8 cellular contexts compared by ENCODE assay signal in genomic region chr9:114619205-114619758, GRCh38. TPM values are rescaled to one million over a fixed set of nuclear protein-coding genes. Genes with fewer than 3 reads are reported as not detected.
DNase-seq lines count a peak whose midpoint lies in the region; ATAC-seq and TF ChIP-seq lines count a peak whose summit lies in the region.

No MANE protein-coding gene starts in this region.

- H3K27ac Mint-ChIP-seq in activated CD4-positive, alpha-beta T cell treated with anti-CD3 and anti-CD28 coated beads, Interleukin-2, amount 10 ng/mL, durations not matched to agents 7 days and 5 days, result peak overlapping the region; percentile 93

- H3K27ac ChIP-seq in esophagus muscularis mucosa (replicated peaks in 1 of 4) (peak overlapping the region in 3 of 4 donors; percentile 25 to 27 (median 26)), RWPE1 (no peak overlapping the region)

- peak; percentile 24 for DNase-seq in activated CD4-positive, alpha-beta T cell treated with anti-CD3 and anti-CD28 coated beads, Interleukin-2, amount 10 ng/mL, durations not matched to agents 7 days and 5 days
- no peak for DNase-seq in activated CD4-positive, alpha-beta T cell treated with anti-CD3 and anti-CD28 coated beads, Interleukin-2, amount 50 U/mL, for 1 hour
- DNase-seq in esophagus muscularis mucosa (ENCODE audit: extremely low spot score) (no peak), superior temporal gyrus (ENCODE audit: extremely low spot score) (peak; percentile 72), RWPE1 (ENCODE audit: low spot score) (no peak), NCI-H1048 (lab: John Stamatoyannopoulos, UW) (no peak)
- DNase-seq in activated CD8-positive, alpha-beta memory T cell treated with anti-CD3 and anti-CD28 coated beads for 24 hours, result no peak

- POLR2A ChIA-PET in activated CD4-positive, alpha-beta T cell treated with anti-CD3 and anti-CD28 coated beads, Interleukin-2, amount 10 ng/mL, durations not matched to agents 7 days and 5 days (lab: Charles Lee), result no interaction called here
- POLR2A ChIA-PET in RWPE1 (lab: Yijun Ruan, JAX; ENCODE audit: low non-redundant PET), result interaction anchor here (0.7 kb wide), 1 partner anchor 41 kb away, joined by 3 read pairs; no protein-coding TSS in a partner anchor

- peaks cover 0 to 43% (median 14%) of the 10 kb centered on the region in 4 donors for H3K36me3 ChIP-seq in esophagus muscularis mucosa

- no peaks in the 10 kb centered on the region for H3K9me3 Mint-ChIP-seq in activated CD4-positive, alpha-beta T cell treated with anti-CD3 and anti-CD28 coated beads, Interleukin-2, amount 10 ng/mL, durations not matched to agents 7 days and 5 days

- H3K36me3 Mint-ChIP-seq in activated CD4-positive, alpha-beta T cell treated with anti-CD3 and anti-CD28 coated beads, Interleukin-2, amount 10 ng/mL, durations not matched to agents 7 days and 5 days (ENCODE audit: low read depth), result peaks cover 54% of the 10 kb centered on the region

- CTCF ChIA-PET in activated CD4-positive, alpha-beta T cell treated with anti-CD3 and anti-CD28 coated beads, Interleukin-2, amount 10 ng/mL, durations not matched to agents 7 days and 5 days (lab: Charles Lee), result interaction anchor here (0.6 to 0.9 kb wide), 2 partner anchors 20 to 26 kb away, joined by 3 to 5 read pairs; no protein-coding TSS in a partner anchor
- CTCF ChIA-PET in RWPE1 (lab: Yijun Ruan, JAX), result no interaction called here

- no peaks in the 10 kb centered on the region for H3K9me3 ChIP-seq in esophagus muscularis mucosa

- H3K4me1 Mint-ChIP-seq in activated CD4-positive, alpha-beta T cell treated with anti-CD3 and anti-CD28 coated beads, Interleukin-2, amount 10 ng/mL, durations not matched to agents 7 days and 5 days, result peaks cover 43% of the 10 kb centered on the region

- TF ChIP-seq EP300 in esophagus muscularis mucosa (IDR thresholded peaks at IDR 0.05), result no peak

- peak overlapping the region in 1 of 4 donors; percentile 35 for H3K4me3 ChIP-seq in esophagus muscularis mucosa

- 87% methylated on average over 13 of the region's 13 CpGs for WGBS in esophagus muscularis mucosa

- H3K4me1 ChIP-seq in esophagus muscularis mucosa, result peaks cover 0 to 35% (median 29%) of the 10 kb centered on the region in 4 donors

- peak overlapping the region; percentile 73 for H3K4me3 Mint-ChIP-seq in activated CD4-positive, alpha-beta T cell treated with anti-CD3 and anti-CD28 coated beads, Interleukin-2, amount 10 ng/mL, durations not matched to agents 7 days and 5 days

- peak; percentile 46 for ATAC-seq in HG03439 (IDR thresholded peaks at IDR 0.05; ENCODE audit: unreplicated experiment)

- TF ChIP-seq POLR2A in esophagus muscularis mucosa (IDR thresholded peaks at IDR 0.05; ENCODE audit: low read depth), result no peak

- no peaks in the 10 kb centered on the region for H3K27me3 Mint-ChIP-seq in activated CD4-positive, alpha-beta T cell treated with anti-CD3 and anti-CD28 coated beads, Interleukin-2, amount 10 ng/mL, durations not matched to agents 7 days and 5 days

- H3K27me3 ChIP-seq in esophagus muscularis mucosa, result no peaks in the 10 kb centered on the region

- intact Hi-C loops in esophagus muscularis mucosa (cut with DNase I), result loop anchor here (10.0 kb wide), 1 partner anchor 114 kb away; the partner anchor contains the start of gene WHRN

- TF ChIP-seq CTCF in esophagus muscularis mucosa (IDR thresholded peaks at IDR 0.05) (no peak), RWPE1 (conservative IDR thresholded peaks at IDR 0.05; ENCODE audit: low read depth) (no peak)

RNA-seq across cellular contexts. Expression of gene TMEM268, which starts 8.2 kb away (rescaled TPM):
- total RNA-seq in activated CD4-positive, alpha-beta T cell treated with anti-CD3 and anti-CD28 coated beads, Interleukin-2, amount 10 ng/mL, durations not matched to agents 7 days and 5 days, result 10 to 100 TPM; 26.4 to 31.5 TPM
- total RNA-seq in esophagus muscularis mucosa, result 10 to 100 TPM in 2 of 4 donors, 1 to 10 TPM in 2; 7.8 to 17.9 (median 10.2) TPM

RNA-seq across cellular contexts. Expression of gene ATP6V1G1, which starts 31.7 kb away (rescaled TPM):
- 10 to 100 TPM; 89.0 to 94.8 TPM for total RNA-seq in activated CD4-positive, alpha-beta T cell treated with anti-CD3 and anti-CD28 coated beads, Interleukin-2, amount 10 ng/mL, durations not matched to agents 7 days and 5 days
- 100 to 1,000 TPM in 2 of 4 donors, 10 to 100 TPM in 2; 88.0 to 135 (median 113) TPM for total RNA-seq in esophagus muscularis mucosa

RNA-seq across cellular contexts. Expression of gene TEX53, which starts 38.3 kb away (rescaled TPM):
- total RNA-seq in activated CD4-positive, alpha-beta T cell treated with anti-CD3 and anti-CD28 coated beads, Interleukin-2, amount 10 ng/mL, durations not matched to agents 7 days and 5 days, result not detected
- not detected for total RNA-seq in esophagus muscularis mucosa

Comparison
In these comparisons a context has a peak if more than half of its experiments do, and no peak if none do; other contexts are left out.
1. DNase-seq: peak in activated CD4-positive, alpha-beta T cell treated with anti-CD3 and anti-CD28 coated beads, Interleukin-2, amount 10 ng/mL, durations not matched to agents 7 days and 5 days (single experiment) and superior temporal gyrus (single experiment); none in activated CD4-positive, alpha-beta T cell treated with anti-CD3 and anti-CD28 coated beads, Interleukin-2, amount 50 U/mL, for 1 hour (single experiment), esophagus muscularis mucosa (single experiment), RWPE1 (single experiment), activated CD8-positive, alpha-beta memory T cell treated with anti-CD3 and anti-CD28 coated beads for 24 hours (single experiment) and NCI-H1048 (single experiment).